20 cellular contexts compared by ENCODE assay signal in the genomic region with DNA sequence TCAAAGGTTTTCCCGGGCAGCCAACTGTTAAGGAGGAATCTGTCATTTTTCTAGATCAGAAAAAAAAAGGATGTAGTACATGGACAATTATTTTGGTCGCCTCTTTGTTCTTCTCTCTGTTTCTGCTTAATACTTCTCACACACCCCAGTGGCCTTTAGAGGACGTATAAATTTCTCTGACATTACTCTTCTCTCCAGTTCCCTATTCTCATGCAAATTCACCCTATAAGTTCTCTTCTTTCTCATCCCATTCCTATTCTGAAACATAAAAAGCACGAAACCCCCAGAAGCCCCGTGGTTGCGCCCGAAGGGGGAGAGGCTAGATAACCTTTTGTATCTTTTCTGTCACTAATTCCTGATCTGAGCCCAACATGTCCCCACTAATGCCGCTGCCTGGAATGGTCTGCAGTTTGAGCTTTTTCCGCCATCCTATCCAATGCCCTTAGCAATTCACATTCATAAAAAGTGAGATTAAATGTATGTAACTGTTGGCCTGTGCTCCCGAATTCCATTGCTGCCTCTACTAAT.
"Had no signal": no experiment of that assay in that cellular context is flagged by ENCODE, and none has a peak within 500 bp of the region (broad histone marks: within the 10 kb centered on the region; RNA-seq: fewer than 3 reads in every experiment).

No MANE protein-coding gene starts in this region.

- H3K27me3 Mint-ChIP-seq: activated naive CD4-positive, alpha-beta T cell treated with anti-CD3 and anti-CD28 coated beads, Interleukin-2, amount 50 U/mL, for 24 hours had no signal

- H3K9me3 Mint-ChIP-seq: activated naive CD4-positive, alpha-beta T cell treated with anti-CD3 and anti-CD28 coated beads, Interleukin-2, amount 50 U/mL, for 24 hours; activated T-cell treated with anti-CD3 and anti-CD28 coated beads, Interleukin-2, amount 50 U/mL, for 72 hours; memory B cell; stimulated activated naive B cell treated with anti-CD40 and anti-IgM and Interleukin-4, amounts not matched to agents 10 μg/mL and 1 μg/mL and 100 μg/mL, for 72 hours had no signal

- H3K4me1 ChIP-seq: adrenal gland, breast epithelium, left ventricle myocardium inferior, sigmoid colon, spleen had no signal

- H3K36me3 Mint-ChIP-seq: activated naive CD4-positive, alpha-beta T cell treated with anti-CD3 and anti-CD28 coated beads, Interleukin-2, amount 50 U/mL, for 24 hours; memory B cell; naive thymus-derived CD8-positive, alpha-beta T cell; stimulated activated naive B cell treated with anti-CD40 and anti-IgM and Interleukin-4, amounts not matched to agents 10 μg/mL and 1 μg/mL and 100 μg/mL, for 72 hours had no signal

- H3K4me1 Mint-ChIP-seq: activated naive CD4-positive, alpha-beta T cell treated with anti-CD3 and anti-CD28 coated beads, Interleukin-2, amount 50 U/mL, for 24 hours; memory B cell; naive thymus-derived CD8-positive, alpha-beta T cell; stimulated activated naive B cell treated with anti-CD40 and anti-IgM and Interleukin-4, amounts not matched to agents 10 μg/mL and 1 μg/mL and 100 μg/mL, for 72 hours had no signal

- H3K27me3 ChIP-seq: adrenal gland, breast epithelium, sigmoid colon, spleen had no signal

- H3K27ac Mint-ChIP-seq: activated naive CD4-positive, alpha-beta T cell treated with anti-CD3 and anti-CD28 coated beads, Interleukin-2, amount 50 U/mL, for 24 hours; activated T-cell treated with anti-CD3 and anti-CD28 coated beads, Interleukin-2, amount 50 U/mL, for 72 hours; memory B cell; stimulated activated naive B cell treated with anti-CD40 and anti-IgM and Interleukin-4, amounts not matched to agents 10 μg/mL and 1 μg/mL and 100 μg/mL, for 72 hours had no signal

- H3K9me3 ChIP-seq: adrenal gland, breast epithelium, left ventricle myocardium inferior, sigmoid colon, spleen had no signal

- H3K4me3 ChIP-seq: adrenal gland, breast epithelium, coronary artery, left ventricle myocardium inferior, sigmoid colon, spleen had no signal

- H3K27ac ChIP-seq: adrenal gland, breast epithelium, coronary artery, left ventricle myocardium inferior, sigmoid colon, spleen had no signal

- ATAC-seq: activated CD4-positive, CD25-positive, alpha-beta regulatory T cell treated with anti-CD3 and anti-CD28 coated beads, Interleukin-2, amount 50 U/mL, for 24 hours; activated T-cell treated with anti-CD3 and anti-CD28 coated beads, Interleukin-2, amount 50 U/mL, for 72 hours; naive thymus-derived CD8-positive, alpha-beta T cell; stimulated activated naive B cell treated with anti-CD40 and anti-IgM and Interleukin-4, amounts not matched to agents 10 μg/mL and 1 μg/mL and 100 μg/mL, for 72 hours had no signal

- H3K4me3 Mint-ChIP-seq: activated naive CD4-positive, alpha-beta T cell treated with anti-CD3 and anti-CD28 coated beads, Interleukin-2, amount 50 U/mL, for 24 hours; activated T-cell treated with anti-CD3 and anti-CD28 coated beads, Interleukin-2, amount 50 U/mL, for 72 hours; memory B cell; naive thymus-derived CD8-positive, alpha-beta T cell; stimulated activated naive B cell treated with anti-CD40 and anti-IgM and Interleukin-4, amounts not matched to agents 10 μg/mL and 1 μg/mL and 100 μg/mL, for 72 hours had no signal

- H3K36me3 ChIP-seq: adrenal gland, breast epithelium, left ventricle myocardium inferior, sigmoid colon, spleen had no signal

- DNase-seq: activated CD4-positive, alpha-beta T cell treated with anti-CD3 and anti-CD28 coated beads, Interleukin-2, amount 50 U/mL, for 1 hour; activated CD8-positive, alpha-beta memory T cell treated with anti-CD3 and anti-CD28 coated beads for 24 hours; activated CD8-positive, alpha-beta memory T cell treated with anti-CD3 and anti-CD28 coated beads, Interleukin-2, amount 50 U/mL, for 48 hours; activated gamma-delta T cell; activated T-cell treated with anti-CD3 and anti-CD28 coated beads, Interleukin-2, amount 50 U/mL, for 72 hours; adrenal gland; hypothalamus; kidney glomerular epithelial cell; left ventricle myocardium inferior; naive thymus-derived CD8-positive, alpha-beta T cell; nucleus accumbens; sigmoid colon; spleen; stimulated activated naive B cell treated with anti-CD40 and anti-IgM and Interleukin-4, amounts not matched to agents 10 μg/mL and 1 μg/mL and 100 μg/mL, for 72 hours; T1000 had no signal
